8 cellular contexts compared by ENCODE assay signal in genomic region chr11:66842501-66842895, GRCh38. TPM values are rescaled to one million over a fixed set of nuclear protein-coding genes. Genes with fewer than 3 reads are reported as not detected.
DNase-seq lines count a peak whose midpoint lies in the region; ATAC-seq and FAIRE-seq lines count a peak whose summit lies in the region.

No MANE protein-coding gene starts in this region.

- H3K9me3 ChIP-seq in iPS-18c (ENCODE audit: control insufficient read depth, insufficient read depth, low read length) (peaks cover 4% of the 10 kb centered on the region), subcutaneous abdominal adipose tissue (ENCODE audit: control insufficient read depth in 5 of 5, low read length in 5 of 5) (no peaks in the 10 kb centered on the region)

- no peaks in the 10 kb centered on the region for H3K9me3 Mint-ChIP-seq in activated CD8-positive, alpha-beta T cell treated with anti-CD3 and anti-CD28 coated beads, Interleukin-2, amount 10 ng/mL, durations not matched to agents 7 days and 5 days (ENCODE audit: insufficient read depth)

- CTCF ChIA-PET in activated CD8-positive, alpha-beta T cell treated with anti-CD3 and anti-CD28 coated beads, Interleukin-2, amount 10 ng/mL, durations not matched to agents 7 days and 5 days (lab: Charles Lee): interaction anchor here (0.8 to 3.7 kb wide), 13 partner anchors 9 to 402 kb away, joined by 3 to 23 read pairs (median 4); partner anchors contain the start of genes ACTN3, CCDC87, CCS and RBM4B

- peak overlapping the region; percentile 93 for H3K4me3 Mint-ChIP-seq in activated CD8-positive, alpha-beta T cell treated with anti-CD3 and anti-CD28 coated beads, Interleukin-2, amount 10 ng/mL, durations not matched to agents 7 days and 5 days

- H3K4me1 Mint-ChIP-seq in activated CD8-positive, alpha-beta T cell treated with anti-CD3 and anti-CD28 coated beads, Interleukin-2, amount 10 ng/mL, durations not matched to agents 7 days and 5 days (ENCODE audit: low read depth): peaks cover 55% of the 10 kb centered on the region

- H3K27ac Mint-ChIP-seq in activated CD8-positive, alpha-beta T cell treated with anti-CD3 and anti-CD28 coated beads, Interleukin-2, amount 10 ng/mL, durations not matched to agents 7 days and 5 days: peak overlapping the region; percentile 92

- H3K27me3 Mint-ChIP-seq in activated CD8-positive, alpha-beta T cell treated with anti-CD3 and anti-CD28 coated beads, Interleukin-2, amount 10 ng/mL, durations not matched to agents 7 days and 5 days (ENCODE audit: low read depth): no peaks in the 10 kb centered on the region

- H3K9ac ChIP-seq in subcutaneous abdominal adipose tissue (ENCODE audit: low read length in 5 of 5): peak overlapping the region; percentile 94 to 97 (median 96)

- DNase-seq in NCI-H82 (lab: John Stamatoyannopoulos, UW) (peak; percentile 44), NCI-H82 treated with DMSO at 0.1 percent for 48 hours (lab: John Stamatoyannopoulos, UW; ENCODE audit: unreplicated experiment) (no peak), GM19239 (ENCODE audit: insufficient read length, low spot score) (no peak), hypothalamus (lab: John Stamatoyannopoulos, UW) (no peak)
- no peak for DNase-seq in activated CD8-positive, alpha-beta T cell treated with anti-CD3 and anti-CD28 coated beads, Interleukin-2, amount 10 ng/mL, durations not matched to agents 7 days and 5 days
- DNase-seq in stimulated activated CD4-positive, alpha-beta T cell treated with anti-CD3 and anti-CD28 coated beads, Interleukin-2, amount 100 ng/mL, for 48 hours: no peak

- peak overlapping the region; percentile 94 for H3K4me3 ChIP-seq in iPS-18c (ENCODE audit: insufficient read depth, low read depth, low read length)
- H3K4me3 ChIP-seq in subcutaneous abdominal adipose tissue (ENCODE audit: low read depth in 1 of 5, low read length in 5 of 5): peak overlapping the region; percentile 74 to 96 (median 95)

- no peak for FAIRE-seq in GM19239 (lab: Jason Lieb, UNC)

- peaks cover 11 to 36% (median 35%) of the 10 kb centered on the region in 5 donors for H3K4me1 ChIP-seq in subcutaneous abdominal adipose tissue (ENCODE audit: control insufficient read depth in 5 of 5, insufficient read depth in 5 of 5, low read length in 5 of 5)

- peak; percentile 2 for ATAC-seq in activated CD8-positive, alpha-beta T cell treated with anti-CD3 and anti-CD28 coated beads, Interleukin-2, amount 10 ng/mL, durations not matched to agents 7 days and 5 days

- H3K27me3 ChIP-seq in subcutaneous abdominal adipose tissue (ENCODE audit: control insufficient read depth in 5 of 5, insufficient read depth in 4 of 5, low read length in 5 of 5): no peaks in the 10 kb centered on the region

- peaks cover 43% of the 10 kb centered on the region for H3K36me3 Mint-ChIP-seq in activated CD8-positive, alpha-beta T cell treated with anti-CD3 and anti-CD28 coated beads, Interleukin-2, amount 10 ng/mL, durations not matched to agents 7 days and 5 days (ENCODE audit: low read depth)

- POLR2A ChIA-PET in activated CD8-positive, alpha-beta T cell treated with anti-CD3 and anti-CD28 coated beads, Interleukin-2, amount 10 ng/mL, durations not matched to agents 7 days and 5 days (lab: Charles Lee): interaction anchor here (0.9 to 5.4 kb wide), 13 partner anchors 11 to 397 kb away, joined by 3 to 92 read pairs (median 5); partner anchors contain the start of genes ACTN3, DPP3, RBM4 and RBM4B

- H3K36me3 ChIP-seq in subcutaneous abdominal adipose tissue (ENCODE audit: control insufficient read depth in 5 of 5, insufficient read depth in 5 of 5, low read length in 5 of 5): peaks cover 0 to 46% (median 28%) of the 10 kb centered on the region in 5 donors

- peak overlapping the region; percentile 79 for H3K27ac ChIP-seq in subcutaneous abdominal adipose tissue (ENCODE audit: low read depth, low read length)

RNA-seq across cellular contexts. Expression of gene RCE1, which starts 0.7 kb away (rescaled TPM):
- 10 to 100 TPM; 23.1 to 27.3 TPM for total RNA-seq in activated CD8-positive, alpha-beta T cell treated with anti-CD3 and anti-CD28 coated beads, Interleukin-2, amount 10 ng/mL, durations not matched to agents 7 days and 5 days

RNA-seq across cellular contexts. Expression of gene LRFN4, which starts 14.4 kb away (rescaled TPM):
- total RNA-seq in activated CD8-positive, alpha-beta T cell treated with anti-CD3 and anti-CD28 coated beads, Interleukin-2, amount 10 ng/mL, durations not matched to agents 7 days and 5 days: 10 to 100 TPM; 24.6 to 28.3 TPM
